In the genomic region with DNA sequence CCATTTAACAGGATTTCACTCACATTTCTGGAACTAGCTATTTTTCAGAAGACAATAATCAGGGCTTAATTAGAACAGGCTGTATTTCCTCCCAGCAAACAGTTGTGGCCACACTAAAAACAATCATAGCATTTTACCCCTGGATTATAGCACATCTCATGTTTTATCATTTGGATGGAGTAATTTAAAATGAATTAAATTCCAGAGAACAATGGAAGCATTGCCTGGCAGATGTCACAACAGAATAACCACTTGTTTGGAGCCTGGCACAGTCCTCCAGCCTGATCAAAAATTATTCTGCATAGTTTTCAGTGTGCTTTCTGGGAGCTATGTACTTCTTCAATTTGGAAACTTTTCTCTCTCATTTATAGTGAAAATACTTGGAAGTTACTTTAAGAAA, we compare ENCODE assay signal across 17 cellular contexts. TPM values are rescaled to one million over a fixed set of nuclear protein-coding genes. Genes with fewer than 3 reads are reported as not detected.
DNase-seq lines count a peak whose midpoint lies in the region; TF ChIP-seq lines count a peak whose summit lies in the region.
"Had no signal": no experiment of that assay in that cellular context is flagged by ENCODE, and none has a peak within 500 bp of the region (broad histone marks: within the 10 kb centered on the region; RNA-seq: fewer than 3 reads in every experiment).

No MANE protein-coding gene starts in this region.

- TF ChIP-seq CTCF in AG09319 (IDR thresholded peaks at IDR 0.05; ENCODE audit: low read depth, low read length) (no peak), ascending aorta (IDR thresholded peaks at IDR 0.05) (no peak), osteocyte (IDR thresholded peaks at IDR 0.05) (no peak), foreskin fibroblast (IDR thresholded peaks at IDR 0.05; ENCODE audit: low read depth, low read length) (no peak), Peyer's patch (IDR thresholded peaks at IDR 0.05) (no peak)

- H3K27me3 ChIP-seq in ascending aorta (no peaks in the 10 kb centered on the region), Peyer's patch (no peaks in the 10 kb centered on the region)
- H3K27me3 ChIP-seq: SJCRH30 had no signal

- DNase-seq in AG09319 (ENCODE audit: extremely low read depth, low read depth): peak; percentile 19
- no peak for DNase-seq in ascending aorta (ENCODE audit: low spot score in 2 of 2)
- DNase-seq in foreskin melanocyte: peak; percentile 82
- no peak for DNase-seq in osteocyte (ENCODE audit: extremely low spot score, unreplicated experiment)
- no peak for DNase-seq in foreskin fibroblast
- DNase-seq in Peyer's patch: no peak
- no peak for DNase-seq in stimulated activated CD4-positive, alpha-beta T cell treated with anti-CD3 and anti-CD28 coated beads, Interleukin-2, amount 100 ng/mL, for 48 hours
- DNase-seq in NCI-H526 (lab: John Stamatoyannopoulos, UW): no peak
- DNase-seq: CD4-positive, alpha-beta T cell; DMS79 treated with DMSO at 0.1 percent for 48 hours; GOT3; KG1; NCI-H1417 treated with DMSO at 0.1 percent for 48 hours; NCI-H1930; NCI-H2171; NCI-H446; SJCRH30 had no signal

- H3K36me3 ChIP-seq in ascending aorta (peaks cover 5 to 10% of the 10 kb centered on the region in 2 donors), Peyer's patch (no peaks in the 10 kb centered on the region)
- H3K36me3 ChIP-seq: SJCRH30 had no signal

- TF ChIP-seq POLR2A in Peyer's patch (IDR thresholded peaks at IDR 0.05): no peak

- H3K4me3 ChIP-seq in ascending aorta: no peak overlapping the region
- H3K4me3 ChIP-seq in foreskin fibroblast (ENCODE audit: low read depth in 1 of 2, low read length in 2 of 2): no peak overlapping the region
- no peak overlapping the region for H3K4me3 ChIP-seq in Peyer's patch
- H3K4me3 ChIP-seq: SJCRH30 had no signal

- peak overlapping the region; percentile 69 for H3K27ac Mint-ChIP-seq in osteocyte (ENCODE audit: unreplicated experiment)
- H3K27ac Mint-ChIP-seq: CD4-positive, alpha-beta T cell had no signal

- H3K27me3 Mint-ChIP-seq in osteocyte (ENCODE audit: unreplicated experiment): no peaks in the 10 kb centered on the region

- peak overlapping the region; percentile 27 for H3K4me3 Mint-ChIP-seq in osteocyte (ENCODE audit: unreplicated experiment)
- H3K4me3 Mint-ChIP-seq: CD4-positive, alpha-beta T cell had no signal

- intact Hi-C loops in ascending aorta (cut with DNase I): loop anchor here (10.0 kb wide), 1 partner anchor 745 kb away; the partner anchor contains the start of gene PICALM

- peaks cover 0 to 13% of the 10 kb centered on the region in 2 donors for H3K4me1 ChIP-seq in ascending aorta
- no peaks in the 10 kb centered on the region for H3K4me1 ChIP-seq in Peyer's patch
- H3K4me1 ChIP-seq: SJCRH30 had no signal

- H3K9me3 Mint-ChIP-seq in osteocyte (ENCODE audit: unreplicated experiment): no peaks in the 10 kb centered on the region
- H3K9me3 Mint-ChIP-seq: CD4-positive, alpha-beta T cell had no signal

- H3K36me3 Mint-ChIP-seq in osteocyte (ENCODE audit: unreplicated experiment): peaks cover 50% of the 10 kb centered on the region

- peaks cover 98% of the 10 kb centered on the region for H3K4me1 Mint-ChIP-seq in osteocyte (ENCODE audit: unreplicated experiment)

- H3K9me3 ChIP-seq in ascending aorta (no peaks in the 10 kb centered on the region), Peyer's patch (no peaks in the 10 kb centered on the region)
- H3K9me3 ChIP-seq: SJCRH30 had no signal

- peak overlapping the region; percentile 9 to 36 for H3K27ac ChIP-seq in ascending aorta
- H3K27ac ChIP-seq in Peyer's patch: no peak overlapping the region
- H3K27ac ChIP-seq: SJCRH30 had no signal

RNA-seq across cellular contexts. Expression of gene PRSS23, which starts 9.2 kb away (rescaled TPM):
- 184 TPM for total RNA-seq in ascending aorta
- 545 and 556 TPM in 2 replicates for total RNA-seq in osteocyte
- total RNA-seq in Peyer's patch: 10 to 100 TPM in 1 of 4 donors, 1 to 10 TPM in 3; 4.6 to 12.0 (median 8.5) TPM

Comparison
In these comparisons a context has a peak if more than half of its experiments do, and no peak if none do; other contexts are left out.
1. DNase-seq: peak in AG09319 (single experiment) and foreskin melanocyte (single experiment); none in ascending aorta (0 of 2), osteocyte (single experiment), foreskin fibroblast (0 of 2), Peyer's patch (0 of 3), stimulated activated CD4-positive, alpha-beta T cell treated with anti-CD3 and anti-CD28 coated beads, Interleukin-2, amount 100 ng/mL, for 48 hours (0 of 2) and NCI-H526 (0 of 2).
2. H3K27ac ChIP-seq: peak in ascending aorta (2 of 2); none in Peyer's patch (0 of 4).
3. RNA of gene PRSS23, which starts 9.2 kb away (total RNA-seq): 545 to 556 TPM in osteocyte and 184 TPM in ascending aorta (single experiment); 4.6 to 12.0 TPM in Peyer's patch; every median in the first group is over 10 times any median in the second.